In genomic region chr17:66365204-66365524, GRCh38 we compare ENCODE assay signal across 1 cellular context.
TF ChIP-seq lines count a peak whose summit lies in the region.

No MANE protein-coding gene starts in this region.

TF ChIP-seq in IMR-90, 13 proteins besides CTCF, POLR2A, EP300 and RAD21 (continued from another document):
- TF ChIP-seq ELK1 (IDR thresholded peaks at IDR 0.05; ENCODE audit: borderline replicate concordance, low read depth, low read length), result no peak
TF ChIP-seq in IMR-90: peak in this region for 0.
